15 cellular contexts compared by ENCODE assay signal in genomic region chr2:149080104-149080503, GRCh38. TPM values are rescaled to one million over a fixed set of nuclear protein-coding genes. Genes with fewer than 3 reads are reported as not detected.
"Had no signal": no experiment of that assay in that cellular context is flagged by ENCODE, and none has a peak within 500 bp of the region (broad histone marks: within the 10 kb centered on the region; RNA-seq: fewer than 3 reads in every experiment).

No MANE protein-coding gene starts in this region.

- DNase-seq: activated CD4-positive, alpha-beta T cell treated with anti-CD3 and anti-CD28 coated beads for 1 hour; activated CD4-positive, alpha-beta T cell treated with anti-CD3 and anti-CD28 coated beads, Interleukin-2, amount 50 U/mL, for 48 hours; activated naive CD4-positive, alpha-beta T cell treated with Interleukin-2 at 50 U/mL for 16 hours; activated naive CD8-positive, alpha-beta T cell treated with anti-CD3 and anti-CD28 coated beads, Interleukin-2, amount 50 U/mL, for 24 hours; central memory CD4-positive, alpha-beta T cell; effector CD4-positive, alpha-beta T cell; midbrain; naive B cell; stimulated activated CD4-positive, alpha-beta T cell treated with anti-CD3 and anti-CD28 coated beads, Interleukin-4, amount 100 ng/mL, for 4 hours; stomach had no signal

- H3K9me3 ChIP-seq: neutrophil, stomach, thoracic aorta had no signal

- H3K36me3 ChIP-seq: neutrophil, stomach, thoracic aorta had no signal

- H3K27ac ChIP-seq: coronary artery, neutrophil, skin epidermis, stomach, thoracic aorta had no signal

- H3K27me3 ChIP-seq: neutrophil, stomach had no signal

- H3K4me3 ChIP-seq: coronary artery, skin epidermis, stomach, thoracic aorta had no signal

RNA-seq across cellular contexts. Expression of gene LYPD6B, which starts 41.6 kb away (rescaled TPM):
- total RNA-seq: fibroblast of lung, thoracic aorta had no signal
